7 cellular contexts compared by ENCODE assay signal in genomic region chr14:51485733-51486132, GRCh38.
"Had no signal": no experiment of that assay in that cellular context is flagged by ENCODE, and none has a peak within 500 bp of the region (broad histone marks: within the 10 kb centered on the region; RNA-seq: fewer than 3 reads in every experiment).

No MANE protein-coding gene starts in this region.

- H3K27ac ChIP-seq: HL-60, KMS-11 had no signal

- H3K9ac ChIP-seq: KMS-11 had no signal

- ATAC-seq: HepG2, K562 had no signal

- H3K4me2 ChIP-seq: KMS-11 had no signal

- H3K4me3 ChIP-seq: K562 had no signal

- DNase-seq: IMR-90, KBM-7, KG1 had no signal
